In genomic region chr2:202238234-202239197, GRCh38 we compare ENCODE assay signal across 1 cellular context.
A peak's percentile ranks its signal among the peaks of the same experiment; 100 is the strongest.
TF ChIP-seq lines count a peak whose summit lies in the region.

SUMO1 (minus strand) TSS chr2:202238597; CDS start chr2:202238451, 146 bp downstream.

TF ChIP-seq in HepG2, 621 proteins besides CTCF, POLR2A, EP300 and RAD21 (continued from another document and continues in another):
- TF ChIP-seq JDP2 (CRISPR knock-in tag; IDR thresholded peaks at IDR 0.05; ENCODE audit: borderline replicate concordance) (no peak), ZFY (CRISPR knock-in tag; IDR thresholded peaks at IDR 0.05) (peak; percentile 85), ZBTB8A (CRISPR knock-in tag; IDR thresholded peaks at IDR 0.05; ENCODE audit: borderline replicate concordance, low read depth) (no peak), SMYD3 (CRISPR knock-in tag; IDR thresholded peaks at IDR 0.05) (peak; percentile 70), PRPF4 (IDR thresholded peaks at IDR 0.05; ENCODE audit: low read depth, low read length, poor library complexity, severe bottlenecking) (no peak), ZBTB7B (CRISPR knock-in tag; IDR thresholded peaks at IDR 0.05) (peak; percentile 89), ZNF414 (CRISPR knock-in tag; IDR thresholded peaks at IDR 0.05) (peak; percentile 57; the same call in 1 of the 2 replicates), CEBPG (CRISPR knock-in tag; IDR thresholded peaks at IDR 0.05) (peak; percentile 84), SMAD9 (CRISPR knock-in tag; IDR thresholded peaks at IDR 0.05) (peak; percentile 94), KDM1A (CRISPR knock-in tag; IDR thresholded peaks at IDR 0.05) (no peak), ZIK1 (CRISPR knock-in tag; IDR thresholded peaks at IDR 0.05; ENCODE audit: borderline replicate concordance, low read depth) (peak; percentile 88), ZNF24 (IDR thresholded peaks at IDR 0.05) (no peak), ZNF17 (CRISPR knock-in tag; IDR thresholded peaks at IDR 0.05) (no peak), MXD1 (CRISPR knock-in tag; IDR thresholded peaks at IDR 0.05) (peak; percentile 70; the same call in 1 of the 2 replicates), ZNF550 (CRISPR knock-in tag; IDR thresholded peaks at IDR 0.05; ENCODE audit: borderline replicate concordance) (peak; percentile 71; the same call in 1 of the 2 replicates), ZNF704 (CRISPR knock-in tag; IDR thresholded peaks at IDR 0.05; ENCODE audit: borderline replicate concordance) (no peak; the same call in 1 of the 2 replicates), ZSCAN30 (CRISPR knock-in tag; IDR thresholded peaks at IDR 0.05) (no peak), RBFOX2 (IDR thresholded peaks at IDR 0.05; ENCODE audit: low read depth, low read length) (no peak; the same call in 1 of the 2 replicates), SMAD1 (CRISPR knock-in tag; IDR thresholded peaks at IDR 0.05; ENCODE audit: borderline replicate concordance, low read depth) (0 out of 2 replicates have a peak, but pooled peaks have one; percentile 67), ZNF772 (CRISPR knock-in tag; IDR thresholded peaks at IDR 0.05) (peak; percentile 87), SNRNP70 (IDR thresholded peaks at IDR 0.05; ENCODE audit: low read depth, low read length) (no peak), ZBTB40 (IDR thresholded peaks at IDR 0.05) (peak; percentile 85), ZBTB40 (CRISPR knock-in tag; IDR thresholded peaks at IDR 0.05) (peak; percentile 70), ZNF562 (CRISPR knock-in tag; IDR thresholded peaks at IDR 0.05; ENCODE audit: borderline replicate concordance) (no peak), ETS1 (CRISPR knock-in tag; IDR thresholded peaks at IDR 0.05) (no peak), SP2 (CRISPR knock-in tag; IDR thresholded peaks at IDR 0.05) (peak; percentile 71), HNF1A (IDR thresholded peaks at IDR 0.05; ENCODE audit: low read depth) (no peak), HNF1A (CRISPR knock-in tag; IDR thresholded peaks at IDR 0.05; ENCODE audit: borderline replicate concordance) (peak; percentile 64; the same call in 1 of the 2 replicates), ZFYVE20 (CRISPR knock-in tag; IDR thresholded peaks at IDR 0.05; ENCODE audit: borderline replicate concordance, low read depth) (no peak), ZNF75D (CRISPR knock-in tag; IDR thresholded peaks at IDR 0.05; ENCODE audit: borderline replicate concordance) (no peak), RERE (CRISPR knock-in tag; IDR thresholded peaks at IDR 0.05; ENCODE audit: low read depth) (no peak), ZNF619 (CRISPR knock-in tag; IDR thresholded peaks at IDR 0.05) (no peak), ISL2 (CRISPR knock-in tag; IDR thresholded peaks at IDR 0.05) (no peak; the same call in 1 of the 2 replicates), ZEB1 (IDR thresholded peaks at IDR 0.05; ENCODE audit: insufficient replicate concordance, low read depth) (no peak), PREB (CRISPR knock-in tag; IDR thresholded peaks at IDR 0.05) (no peak), GABPB1 (CRISPR knock-in tag; IDR thresholded peaks at IDR 0.05) (peak; percentile 98)
